17 cellular contexts compared by ENCODE assay signal in genomic region chr10:125213541-125214282, GRCh38.
"Had no signal": no experiment of that assay in that cellular context is flagged by ENCODE, and none has a peak within 500 bp of the region (broad histone marks: within the 10 kb centered on the region; RNA-seq: fewer than 3 reads in every experiment).

No MANE protein-coding gene starts in this region.

- H3K27me3 ChIP-seq: suprapubic skin, upper lobe of left lung had no signal

- DNase-seq: activated CD4-positive, alpha-beta T cell treated with anti-CD3 and anti-CD28 coated beads, Interleukin-2, amount 50 U/mL, for 4 hours; activated CD4-positive, CD25-positive, alpha-beta regulatory T cell treated with anti-CD3 and anti-CD28 coated beads, Interleukin-2, amount 50 U/mL, for 72 hours; activated CD8-positive, alpha-beta memory T cell treated with anti-CD3 and anti-CD28 coated beads, Interleukin-2, amount 10 ng/mL, durations not matched to agents 7 days and 5 days; activated T-cell treated with anti-CD3 and anti-CD28 coated beads, Interleukin-2, amount 50 U/mL, for 1 hour; effector memory CD4-positive, alpha-beta T cell; heart right ventricle; naive thymus-derived CD8-positive, alpha-beta T cell; stimulated activated CD4-positive, alpha-beta T cell treated with anti-CD3 and anti-CD28 coated beads, Interleukin-4, amount 100 ng/mL, for 24 hours; stimulated activated naive CD4-positive, alpha-beta T cell treated with Interleukin-2 at 50 U/mL for 16 hours; T-cell; T1000; upper lobe of left lung had no signal

- FAIRE-seq: islet of Langerhans had no signal

- H3K36me3 ChIP-seq: heart right ventricle, suprapubic skin, upper lobe of left lung had no signal

- ATAC-seq: activated CD8-positive, alpha-beta memory T cell treated with anti-CD3 and anti-CD28 coated beads, Interleukin-2, amount 10 ng/mL, durations not matched to agents 7 days and 5 days; activated naive CD4-positive, alpha-beta T cell treated with anti-CD3 and anti-CD28 coated beads, Interleukin-2, amount 50 U/mL, for 72 hours; foreskin keratinocyte; heart right ventricle; naive thymus-derived CD8-positive, alpha-beta T cell; T-cell had no signal

- H3K4me3 ChIP-seq: heart right ventricle, SK-N-MC, suprapubic skin, upper lobe of left lung had no signal

- H3K9me3 ChIP-seq: heart right ventricle, suprapubic skin, upper lobe of left lung had no signal

- H3K27ac ChIP-seq: foreskin keratinocyte, heart right ventricle, SK-N-MC, suprapubic skin, upper lobe of left lung had no signal

- H3K4me1 ChIP-seq: upper lobe of left lung had no signal
